In genomic region chr6:35451354-35452185, GRCh38 we compare ENCODE assay signal across 8 cellular contexts. TPM values are rescaled to one million over a fixed set of nuclear protein-coding genes. Genes with fewer than 3 reads are reported as not detected.
DNase-seq lines count a peak whose midpoint lies in the region; ATAC-seq and TF ChIP-seq lines count a peak whose summit lies in the region.

No MANE protein-coding gene starts in this region.

- peaks cover 18% of the 10 kb centered on the region for H3K36me3 Mint-ChIP-seq in T-helper 2 cell treated with Interferon-gamma antibody and Interleukin-4, amounts not matched to agents 5 μg/mL and 100 μg/mL, for 36 hours (ENCODE audit: low read depth)
- H3K36me3 Mint-ChIP-seq in WTC11 = peaks cover 13% of the 10 kb centered on the region

- H3K27me3 ChIP-seq in iPS-18a (ENCODE audit: control insufficient read depth, insufficient read depth, low read length) = peaks cover 22% of the 10 kb centered on the region
- no peaks in the 10 kb centered on the region for H3K27me3 ChIP-seq in stomach smooth muscle (ENCODE audit: control insufficient read depth in 1 of 2, insufficient read depth in 2 of 2, low read length in 2 of 2)

- no peak for DNase-seq in T-helper 2 cell treated with Interferon-gamma antibody and Interleukin-4, amounts not matched to agents 5 μg/mL and 100 μg/mL, for 36 hours (ENCODE audit: low spot score)
- DNase-seq in T-helper 2 cell = no peak
- no peak for DNase-seq in WTC11 (ENCODE audit: low spot score)
- no peak for DNase-seq in activated CD4-positive, alpha-beta T cell treated with anti-CD3 and anti-CD28 coated beads, Interleukin-2, amount 50 U/mL, for 1 hour
- DNase-seq in HUDEP-2 (lab: John Stamatoyannopoulos, UW; ENCODE audit: unreplicated experiment in 76 of 76) = no peak
- DNase-seq in COR-L47 (lab: John Stamatoyannopoulos, UW) = no peak

- H3K4me3 Mint-ChIP-seq in T-helper 2 cell treated with Interferon-gamma antibody and Interleukin-4, amounts not matched to agents 5 μg/mL and 100 μg/mL, for 36 hours = peak overlapping the region; percentile 85
- peak overlapping the region; percentile 66 for H3K4me3 Mint-ChIP-seq in WTC11

- POLR2A ChIA-PET in WTC11 (lab: Charles Lee) = interaction anchor here (0.6 to 1.9 kb wide), 8 partner anchors 32 to 582 kb away, joined by 3 to 5 read pairs (median 4); partner anchors contain the start of gene PPARD

- peaks cover 27% of the 10 kb centered on the region for H3K4me1 Mint-ChIP-seq in T-helper 2 cell treated with Interferon-gamma antibody and Interleukin-4, amounts not matched to agents 5 μg/mL and 100 μg/mL, for 36 hours (ENCODE audit: low read depth)
- H3K4me1 Mint-ChIP-seq in WTC11 = peaks cover 34% of the 10 kb centered on the region

- ATAC-seq in WTC11 = no peak

- H3K36me3 ChIP-seq in iPS-18a (ENCODE audit: control insufficient read depth, low read depth, low read length) (peaks cover 3% of the 10 kb centered on the region), stomach smooth muscle (ENCODE audit: control insufficient read depth in 2 of 2, insufficient read depth in 2 of 2, low read length in 2 of 2) (no peaks in the 10 kb centered on the region)

- H3K27ac ChIP-seq in iPS-18a (ENCODE audit: low read length) (no peak overlapping the region), stomach smooth muscle (ENCODE audit: low read length) (peak overlapping the region; percentile 37)

- H3K9ac ChIP-seq in iPS-18a (ENCODE audit: low read length) (no peak overlapping the region), stomach smooth muscle (ENCODE audit: low read length in 2 of 2) (peak overlapping the region in 1 of 2 donors; percentile 36)

- H3K9me3 ChIP-seq in iPS-18a (ENCODE audit: control insufficient read depth, low read depth, low read length) (no peaks in the 10 kb centered on the region), stomach smooth muscle (ENCODE audit: control insufficient read depth in 2 of 2, low read length in 2 of 2) (no peaks in the 10 kb centered on the region)

- peaks cover 11% of the 10 kb centered on the region for H3K27me3 Mint-ChIP-seq in T-helper 2 cell treated with Interferon-gamma antibody and Interleukin-4, amounts not matched to agents 5 μg/mL and 100 μg/mL, for 36 hours (ENCODE audit: low read depth)
- peaks cover 11% of the 10 kb centered on the region for H3K27me3 Mint-ChIP-seq in WTC11 (ENCODE audit: low read depth)

- CTCF ChIA-PET in WTC11 (lab: Charles Lee) = interaction anchor here (0.6 to 8.9 kb wide), 14 partner anchors 17 to 285 kb away, joined by 3 to 157 read pairs (median 4); partner anchors contain the start of genes ARMC12, DEF6, PPARD and RPL10A

- no peaks in the 10 kb centered on the region for H3K9me3 Mint-ChIP-seq in T-helper 2 cell treated with Interferon-gamma antibody and Interleukin-4, amounts not matched to agents 5 μg/mL and 100 μg/mL, for 36 hours
- no peaks in the 10 kb centered on the region for H3K9me3 Mint-ChIP-seq in WTC11

- no peak overlapping the region for H3K27ac Mint-ChIP-seq in T-helper 2 cell treated with Interferon-gamma antibody and Interleukin-4, amounts not matched to agents 5 μg/mL and 100 μg/mL, for 36 hours
- H3K27ac Mint-ChIP-seq in WTC11 = peak overlapping the region; percentile 53; the same call in 1 of the 2 replicates

- H3K4me1 ChIP-seq in iPS-18a (ENCODE audit: control insufficient read depth, low read depth, low read length) (peaks cover 22% of the 10 kb centered on the region), stomach smooth muscle (ENCODE audit: control insufficient read depth, insufficient read depth, low read length) (peaks cover 13% of the 10 kb centered on the region)

- no peak for TF ChIP-seq CTCF in WTC11 (IDR thresholded peaks at IDR 0.05)

- H3K4me3 ChIP-seq in iPS-18a (ENCODE audit: low read length) (peak overlapping the region; percentile 51), stomach smooth muscle (ENCODE audit: low read length in 2 of 2) (peak overlapping the region; percentile 10 to 76)

TF ChIP-seq in WTC11, 78 proteins besides CTCF, POLR2A, EP300 and RAD21 (continues in another document):
- TF ChIP-seq ZNF532 (CRISPR knock-in tag; IDR thresholded peaks at IDR 0.05; ENCODE audit: borderline replicate concordance) (no peak), ATF2 (CRISPR knock-in tag; IDR thresholded peaks at IDR 0.05; ENCODE audit: borderline replicate concordance, low read depth) (no peak), MLX (CRISPR knock-in tag; IDR thresholded peaks at IDR 0.05) (no peak), ZNF263 (CRISPR knock-in tag; IDR thresholded peaks at IDR 0.05; ENCODE audit: low read depth) (no peak), NFATC4 (CRISPR knock-in tag; IDR thresholded peaks at IDR 0.05) (no peak), CDX4 (CRISPR knock-in tag; IDR thresholded peaks at IDR 0.05; ENCODE audit: borderline replicate concordance) (no peak), NR1H2 (CRISPR knock-in tag; IDR thresholded peaks at IDR 0.05) (no peak)

RNA-seq across cellular contexts. Expression of gene FANCE, which starts 0.6 kb away (rescaled TPM):
- total RNA-seq in WTC11 (2021) = 15.7 to 22.3 TPM (median 17.6 TPM) in 3 replicates

RNA-seq across cellular contexts. Expression of gene RPL10A, which starts 16.6 kb away (rescaled TPM):
- 1,829 to 2,044 TPM (median 2,031 TPM) in 3 replicates for total RNA-seq in WTC11 (2021)

RNA-seq across cellular contexts. Expression of gene TEAD3, which starts 45.3 kb away (rescaled TPM):
- 32.0 to 34.3 TPM (median 33.9 TPM) in 3 replicates for total RNA-seq in WTC11 (2021)
